ENCODE assay signal across 29 cellular contexts in genomic region chr15:33834892-33835730, GRCh38.
DNase-seq lines count a peak whose midpoint lies in the region; ATAC-seq and TF ChIP-seq lines count a peak whose summit lies in the region.
"Had no signal": no experiment of that assay in that cellular context is flagged by ENCODE, and none has a peak within 500 bp of the region (broad histone marks: within the 10 kb centered on the region; RNA-seq: fewer than 3 reads in every experiment).

No MANE protein-coding gene starts in this region.

- H3K4me2 ChIP-seq in GM23248 (ENCODE audit: unreplicated experiment) = no peak overlapping the region
- H3K4me2 ChIP-seq in PC-3 (ENCODE audit: low read length) = no peak overlapping the region
- H3K4me2 ChIP-seq in osteoblast (ENCODE audit: insufficient read depth, low read length) = no peak overlapping the region
- H3K4me2 ChIP-seq: SK-N-SH had no signal

- intact Hi-C loops in PC-3 (cut with micrococcal nuclease) = no loop called here

- H3K79me2 ChIP-seq in GM23248 (ENCODE audit: insufficient read depth) (no peaks in the 10 kb centered on the region), PC-3 (ENCODE audit: low read length) (no peaks in the 10 kb centered on the region), osteoblast (ENCODE audit: insufficient read depth, low read length) (no peaks in the 10 kb centered on the region)

- no TSS peak for BruUV-seq in PC-3 (replicated peaks; lab: Mats Ljungman, UMichigan)

- in situ Hi-C loops in GM23248 (cut with MboI) = no loop called here

- peak; percentile 9 for DNase-seq in GM23248
- no peak for DNase-seq in PC-3
- peak; percentile 56 for DNase-seq in iPS DF 4.7 (ENCODE audit: extremely low read depth, low spot score)
- DNase-seq in foreskin keratinocyte = no peak
- no peak for DNase-seq in osteoblast (ENCODE audit: insufficient read length, low spot score, missing footprints)
- no peak for DNase-seq in A172 (ENCODE audit: low spot score)
- no peak for DNase-seq in activated CD4-positive, alpha-beta T cell treated with anti-CD3 and anti-CD28 coated beads for 48 hours
- DNase-seq: activated CD4-positive, alpha-beta T cell treated with anti-CD3 and anti-CD28 coated beads for 1 hour; activated CD8-positive, alpha-beta T cell treated with anti-CD3 and anti-CD28 coated beads, Interleukin-2, amount 10 ng/mL, durations not matched to agents 7 days and 5 days; Caco-2; cortex of kidney; DMS79; effector memory CD8-positive, alpha-beta T cell; foreskin melanocyte; heart right ventricle; kidney glomerular epithelial cell; NCI-H1105; NCI-H2081; NCI-H446; NCI-H82; nephron progenitor cell; right lobe of liver; SK-N-SH; stimulated activated CD4-positive, alpha-beta T cell treated with anti-CD3 and anti-CD28 coated beads, Interleukin-12 subunit alpha, Interleukin-12 subunit beta, amount 100 ng/mL, for 4 hours; stimulated activated CD4-positive, alpha-beta T cell treated with anti-CD3 and anti-CD28 coated beads, Interleukin-4, amount 100 ng/mL, for 1 hour had no signal

- H4K20me1 ChIP-seq in GM23248 (ENCODE audit: insufficient read depth) (no peaks in the 10 kb centered on the region), PC-3 (ENCODE audit: low read length) (no peaks in the 10 kb centered on the region), osteoblast (ENCODE audit: insufficient read depth, low read length) (no peaks in the 10 kb centered on the region)

- H2AFZ ChIP-seq in GM23248 (no peak overlapping the region), PC-3 (ENCODE audit: low read length) (no peak overlapping the region), neuron (ENCODE audit: low read depth, low read length) (peak overlapping the region; percentile 29), osteoblast (ENCODE audit: low read length) (no peak overlapping the region)

- no peaks in the 10 kb centered on the region for H3K36me3 ChIP-seq in GM23248 (ENCODE audit: low read depth)
- H3K36me3 ChIP-seq in PC-3 (ENCODE audit: low read depth, low read length) = no peaks in the 10 kb centered on the region
- no peaks in the 10 kb centered on the region for H3K36me3 ChIP-seq in neuron (ENCODE audit: insufficient read depth, low read length)
- no peaks in the 10 kb centered on the region for H3K36me3 ChIP-seq in osteoblast (ENCODE audit: insufficient read depth, low read length)
- H3K36me3 ChIP-seq: heart right ventricle, right lobe of liver had no signal

- POLR2A ChIA-PET in PC-3 (lab: Charles Lee; ENCODE audit: unreplicated experiment) = no interaction called here

- no peak for TF ChIP-seq CTCF in PC-3 (conservative IDR thresholded peaks at IDR 0.05; ENCODE audit: low read depth, low read length)
- TF ChIP-seq CTCF in foreskin keratinocyte (conservative IDR thresholded peaks at IDR 0.05) = no peak
- TF ChIP-seq CTCF in osteoblast (IDR thresholded peaks at IDR 0.05; ENCODE audit: extremely low read depth, low read depth, low read length) = no peak

- H3K9me3 ChIP-seq in GM23248 (ENCODE audit: low read depth) (no peaks in the 10 kb centered on the region), PC-3 (ENCODE audit: low read length) (no peaks in the 10 kb centered on the region), neuron (ENCODE audit: low read length) (no peaks in the 10 kb centered on the region), osteoblast (ENCODE audit: low read depth, low read length) (no peaks in the 10 kb centered on the region)
- H3K9me3 ChIP-seq: ascending aorta, Caco-2, heart right ventricle, right lobe of liver, SK-N-SH had no signal

- H3K9me2 ChIP-seq in GM23248 (ENCODE audit: insufficient read depth) (no peaks in the 10 kb centered on the region), PC-3 (replicated peaks; ENCODE audit: low read length) (0 out of 2 replicates have a peak, but pooled peaks cover 11% of the 10 kb centered on the region)
- H3K9me2 ChIP-seq: SK-N-SH had no signal

- H3F3A ChIP-seq in GM23248 (ENCODE audit: insufficient read depth) = no peaks in the 10 kb centered on the region
- H3F3A ChIP-seq in PC-3 (ENCODE audit: low read length, unreplicated experiment) = no peaks in the 10 kb centered on the region

- H3K9ac ChIP-seq in GM23248 (no peak overlapping the region), PC-3 (ENCODE audit: low read length) (no peak overlapping the region)
- H3K9ac ChIP-seq: SK-N-SH had no signal

- H3K27me3 ChIP-seq in GM23248 (replicated peaks; ENCODE audit: insufficient read depth) (peaks cover 10% of the 10 kb centered on the region), PC-3 (ENCODE audit: low read length) (no peaks in the 10 kb centered on the region; the same call in 1 of the 2 replicates), neuron (ENCODE audit: insufficient read depth, low read length) (no peaks in the 10 kb centered on the region), foreskin keratinocyte (no peaks in the 10 kb centered on the region), osteoblast (ENCODE audit: insufficient read depth, low read length) (peaks cover 11% of the 10 kb centered on the region)
- H3K27me3 ChIP-seq: ascending aorta, heart right ventricle, right lobe of liver had no signal

- no peak overlapping the region for H3K4me3 ChIP-seq in GM23248
- H3K4me3 ChIP-seq in PC-3 (ENCODE audit: low read length) = no peak overlapping the region
- H3K4me3 ChIP-seq in neuron (ENCODE audit: low read length) = no peak overlapping the region
- H3K4me3 ChIP-seq in osteoblast (ENCODE audit: insufficient read depth, low read length) = no peak overlapping the region
- H3K4me3 ChIP-seq: ascending aorta, heart right ventricle, right lobe of liver had no signal

- WGBS in GM23248 (ENCODE audit: low coverage in 1 of 2, low lambda C conversion rate in 2 of 2, missing lambda C conversion rate in 2 of 2), 2 experiments = 12% methylated on average over 9 of the region's 9 CpGs

- no peaks in the 10 kb centered on the region for H3K4me1 ChIP-seq in GM23248 (ENCODE audit: insufficient read depth)
- no peaks in the 10 kb centered on the region for H3K4me1 ChIP-seq in PC-3 (ENCODE audit: insufficient read depth, low read length)
- H3K4me1 ChIP-seq in neuron (ENCODE audit: insufficient read depth, low read length) = peaks cover 16% of the 10 kb centered on the region
- peaks cover 8% of the 10 kb centered on the region for H3K4me1 ChIP-seq in foreskin keratinocyte
- H3K4me1 ChIP-seq in osteoblast (ENCODE audit: insufficient read depth, low read length) = no peaks in the 10 kb centered on the region
- H3K4me1 ChIP-seq: ascending aorta, Caco-2, heart right ventricle, right lobe of liver had no signal

- CTCF ChIA-PET in PC-3 (lab: Charles Lee) = no interaction called here

- ATAC-seq in PC-3 (peak; percentile 70), foreskin keratinocyte (no peak)
- ATAC-seq: activated CD8-positive, alpha-beta T cell treated with anti-CD3 and anti-CD28 coated beads, Interleukin-2, amount 10 ng/mL, durations not matched to agents 7 days and 5 days; effector memory CD8-positive, alpha-beta T cell; esophagus mucosa; heart right ventricle; right lobe of liver had no signal

- H3K27ac ChIP-seq in GM23248 (no peak overlapping the region), PC-3 (ENCODE audit: low read length) (no peak overlapping the region), foreskin keratinocyte (no peak overlapping the region), osteoblast (ENCODE audit: low read depth, low read length) (no peak overlapping the region)
- H3K27ac ChIP-seq: ascending aorta, C4-2B, heart right ventricle, right lobe of liver had no signal

Comparison
In these comparisons a context has a peak if more than half of its experiments do, and no peak if none do; other contexts are left out.
1. DNase-seq: peak in GM23248 (single experiment) and iPS DF 4.7 (single experiment); none in PC-3 (single experiment), foreskin keratinocyte (0 of 2), osteoblast (single experiment), A172 (single experiment) and activated CD4-positive, alpha-beta T cell treated with anti-CD3 and anti-CD28 coated beads for 48 hours (single experiment).